Comparison of ENCODE assay signal across 10 cellular contexts in the genomic region with DNA sequence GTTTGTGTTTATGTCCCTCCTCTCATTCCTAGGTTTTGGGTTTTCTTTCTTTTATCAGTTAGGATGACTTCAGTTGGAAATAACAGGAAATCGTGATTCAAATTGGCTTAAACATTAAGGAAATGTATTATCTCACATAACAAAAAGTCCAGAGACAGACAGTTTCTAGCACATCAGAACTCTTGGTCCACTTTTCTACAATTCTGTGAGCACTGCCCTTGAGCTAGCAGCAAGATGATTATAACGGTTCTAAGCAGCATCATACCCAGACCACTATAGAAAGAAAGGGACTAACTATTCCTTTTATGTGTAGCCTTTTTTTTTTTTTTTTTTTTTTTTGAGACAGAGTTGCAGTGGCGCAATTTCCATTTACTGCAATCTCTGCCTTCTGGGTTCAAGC. TPM values are rescaled to one million over a fixed set of nuclear protein-coding genes. Genes with fewer than 3 reads are reported as not detected.
"Had no signal": no experiment of that assay in that cellular context is flagged by ENCODE, and none has a peak within 500 bp of the region (broad histone marks: within the 10 kb centered on the region; RNA-seq: fewer than 3 reads in every experiment).

No MANE protein-coding gene starts in this region.

- FAIRE-seq: H1, H54, K562 had no signal

- H3K27ac Mint-ChIP-seq: GM23338, H9 had no signal

- ATAC-seq: GM23338, K562 had no signal

- H3K4me3 ChIP-seq: GM23338, K562 had no signal

- H3K27ac ChIP-seq: HL-60 had no signal

- H3K9me3 Mint-ChIP-seq: GM23338, H9 had no signal

- H2AFZ ChIP-seq: GM23338 had no signal

- H3K4me2 ChIP-seq: GM23338 had no signal

- DNase-seq: H9, HCEC 1CT, IMR-90, KG1 had no signal

- H3K4me3 Mint-ChIP-seq: GM23338, H9 had no signal

RNA-seq across cellular contexts. Expression of a gene that starts 18.9 kb away (rescaled TPM):
- total RNA-seq: GM23338, H1, H9, IMR-90 had no signal
- polyA plus RNA-seq: GM23338, IMR-90 had no signal

RNA-seq across cellular contexts. Expression of a gene that starts 25.1 kb away (rescaled TPM):
- total RNA-seq: GM23338, H1, H9 had no signal
- polyA plus RNA-seq: H1 had no signal

RNA-seq across cellular contexts. Expression of a gene that starts 39.5 kb away (rescaled TPM):
- total RNA-seq: H9 had no signal

RNA-seq across cellular contexts. Expression of a gene that starts 50.9 kb away (rescaled TPM):
- total RNA-seq: GM23338, H1, H9, HT1080, IMR-90 had no signal
- polyA plus RNA-seq: GM23338, H1, IMR-90 had no signal
